In the genomic region with DNA sequence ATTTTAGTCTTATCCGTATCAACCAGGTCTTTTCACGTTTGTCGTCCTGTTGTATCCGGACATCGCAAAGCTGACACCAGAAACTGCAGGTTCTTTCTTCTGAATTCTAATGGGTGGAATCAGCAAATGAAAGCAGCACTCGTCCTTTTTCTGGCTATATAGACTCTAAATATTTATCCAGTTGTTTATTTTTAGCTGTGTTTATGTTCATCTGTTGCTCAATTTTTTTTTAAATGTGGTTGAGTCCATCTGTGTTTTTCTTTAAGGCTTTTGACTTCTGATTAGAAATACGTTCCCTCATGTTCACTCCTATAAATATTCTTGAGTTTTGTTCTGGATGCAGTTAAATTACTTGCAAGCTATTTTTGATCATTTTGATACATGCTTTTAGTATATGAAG, we compare ENCODE assay signal across 13 cellular contexts.
DNase-seq lines count a peak whose midpoint lies in the region; ATAC-seq and TF ChIP-seq lines count a peak whose summit lies in the region.
"Had no signal": no experiment of that assay in that cellular context is flagged by ENCODE, and none has a peak within 500 bp of the region (broad histone marks: within the 10 kb centered on the region; RNA-seq: fewer than 3 reads in every experiment).

No MANE protein-coding gene starts in this region.

- POLR2A ChIA-PET in AG04450 (lab: Yijun Ruan, JAX) = interaction anchor here (0.7 to 1.8 kb wide), 3 partner anchors 60 to 833 kb away, joined by 3 to 6 read pairs (median 4); no protein-coding TSS in a partner anchor

- H3K4me3 ChIP-seq in AG04450 (ENCODE audit: low read depth, low read length) (no peak overlapping the region), WI38 (ENCODE audit: low read depth, low read length) (peak overlapping the region; percentile 26; the same call in 1 of the 2 replicates), fibroblast of villous mesenchyme (ENCODE audit: low read depth, low read length) (no peak overlapping the region), mucosa of rectum (ENCODE audit: low read length in 2 of 2) (peak overlapping the region in 1 of 2 donors; percentile 28), heart right ventricle (no peak overlapping the region)
- H3K4me3 ChIP-seq: BLaER1 treated with 17β-estradiol and CSF1 and Interleukin-3, amounts not matched to agents 10 nM and 100 nM; GM12878 had no signal

- WGBS in heart right ventricle, 2 donors = 75 to 78% methylated on average over 7 of the region's 7 CpGs

- TF ChIP-seq CTCF in AG04450 (IDR thresholded peaks at IDR 0.05; ENCODE audit: low read depth, low read length) = no peak
- no peak for TF ChIP-seq CTCF in WI38 (IDR thresholded peaks at IDR 0.05; ENCODE audit: low read depth, low read length)
- no peak for TF ChIP-seq CTCF in fibroblast of villous mesenchyme (IDR thresholded peaks at IDR 0.05; ENCODE audit: insufficient read depth, low read depth, low read length)
- no peak for TF ChIP-seq CTCF in heart right ventricle (IDR thresholded peaks at IDR 0.05)

- H3K9ac ChIP-seq in mucosa of rectum (ENCODE audit: low read depth in 1 of 2, low read length in 2 of 2) = no peak overlapping the region
- H3K9ac ChIP-seq: BLaER1 treated with 17β-estradiol and CSF1 and Interleukin-3, amounts not matched to agents 10 nM and 100 nM had no signal

- H3K9me3 ChIP-seq in AG04450 (ENCODE audit: control insufficient read depth, insufficient read depth, low read length) (no peaks in the 10 kb centered on the region), mucosa of rectum (ENCODE audit: control insufficient read depth in 2 of 2, low read length in 2 of 2) (no peaks in the 10 kb centered on the region), heart right ventricle (peaks cover 0 to 3% (median 0%) of the 10 kb centered on the region in 11 donors)

- DNase-seq in AG04450 (ENCODE audit: low read depth, low spot score) (no peak), fibroblast of villous mesenchyme (ENCODE audit: low read depth) (peak; percentile 59), GF-D8 (lab: John Stamatoyannopoulos, UW) (no peak), heart right ventricle (no peak)
- DNase-seq: CD4-positive, CD25-positive, alpha-beta regulatory T cell had no signal

- intact Hi-C loops in heart right ventricle (cut with DNase I) = no loop called here

- H3K27me3 ChIP-seq in AG04450 (ENCODE audit: control insufficient read depth, insufficient read depth, low read length) (no peaks in the 10 kb centered on the region), mucosa of rectum (ENCODE audit: control insufficient read depth in 2 of 2, insufficient read depth in 2 of 2, low read length in 2 of 2) (no peaks in the 10 kb centered on the region), heart right ventricle (no peaks in the 10 kb centered on the region)
- H3K27me3 ChIP-seq: BLaER1 treated with 17β-estradiol and CSF1 and Interleukin-3, amounts not matched to agents 10 nM and 100 nM had no signal

- no peaks in the 10 kb centered on the region for H3K36me3 ChIP-seq in mucosa of rectum (ENCODE audit: control insufficient read depth in 2 of 2, insufficient read depth in 2 of 2, low read length in 2 of 2)
- no peaks in the 10 kb centered on the region for H3K36me3 ChIP-seq in heart right ventricle
- H3K36me3 ChIP-seq: BLaER1 treated with 17β-estradiol and CSF1 and Interleukin-3, amounts not matched to agents 10 nM and 100 nM had no signal

- peak overlapping the region; percentile 41 for H3K27ac ChIP-seq in AG04450 (ENCODE audit: low read depth, low read length)
- peak overlapping the region; percentile 27 to 45 for H3K27ac ChIP-seq in mucosa of rectum (ENCODE audit: low read depth in 2 of 2, low read length in 2 of 2)
- no peak overlapping the region for H3K27ac ChIP-seq in heart right ventricle
- H3K27ac ChIP-seq: 22Rv1; BLaER1 treated with 17β-estradiol and CSF1 and Interleukin-3, amounts not matched to agents 10 nM and 100 nM had no signal

- no peak for ATAC-seq in GM18517 (IDR thresholded peaks at IDR 0.05; ENCODE audit: unreplicated experiment)
- ATAC-seq in heart right ventricle = no peak
- no peak for ATAC-seq in GM21515 (IDR thresholded peaks at IDR 0.05; ENCODE audit: unreplicated experiment)
- ATAC-seq: GM12878, HepG2 had no signal

- no peaks in the 10 kb centered on the region for H3K4me1 ChIP-seq in mucosa of rectum (ENCODE audit: control insufficient read depth in 2 of 2, insufficient read depth in 2 of 2, low read length in 2 of 2)
- no peaks in the 10 kb centered on the region for H3K4me1 ChIP-seq in heart right ventricle

- CTCF ChIA-PET in AG04450 (lab: Charles Lee) = no interaction called here

Comparison
In these comparisons a context has a peak if more than half of its experiments do, and no peak if none do; other contexts are left out.
1. H3K27ac ChIP-seq: peak in AG04450 (single experiment) and mucosa of rectum (2 of 2); none in heart right ventricle (0 of 10).